In genomic region chr7:1418505-1419309, GRCh38 we compare ENCODE assay signal across 10 cellular contexts. TPM values are rescaled to one million over a fixed set of nuclear protein-coding genes. Genes with fewer than 3 reads are reported as not detected.
DNase-seq lines count a peak whose midpoint lies in the region; ATAC-seq and TF ChIP-seq lines count a peak whose summit lies in the region.
"Had no signal": no experiment of that assay in that cellular context is flagged by ENCODE, and none has a peak within 500 bp of the region (broad histone marks: within the 10 kb centered on the region; RNA-seq: fewer than 3 reads in every experiment).

No MANE protein-coding gene starts in this region.

- peak; percentile 35 for DNase-seq in DMS53 (lab: John Stamatoyannopoulos, UW)
- DNase-seq in DMS53 treated with DMSO at 0.1 percent for 48 hours (lab: John Stamatoyannopoulos, UW; ENCODE audit: unreplicated experiment): no peak
- DNase-seq in GM23338 (ENCODE audit: low spot score): peak; percentile 89
- peak; percentile 24 for DNase-seq in PC-3
- DNase-seq in fibroblast of mammary gland (ENCODE audit: low read depth): peak; percentile 51
- no peak for DNase-seq in activated naive CD4-positive, alpha-beta T cell treated with anti-CD3 and anti-CD28 coated beads, Interleukin-2, amount 50 U/mL, for 16 hours
- no peak for DNase-seq in heart left ventricle
- DNase-seq: 8988T had no signal

- H3K9me3 Mint-ChIP-seq in GM23338: no peaks in the 10 kb centered on the region; the same call in 2 of the 3 replicates

- no TSS peak for BruUV-seq in PC-3 (replicated peaks; lab: Mats Ljungman, UMichigan)

- peak; percentile 84 for ATAC-seq in GM23338
- peak; percentile 28; the same call in 1 of the 2 replicates for ATAC-seq in PC-3
- no peak for ATAC-seq in GM19395 (IDR thresholded peaks at IDR 0.05; ENCODE audit: unreplicated experiment)
- no peak for ATAC-seq in heart left ventricle

- POLR2A ChIA-PET in PC-3 (lab: Charles Lee; ENCODE audit: unreplicated experiment): no interaction called here

- TF ChIP-seq CTCF in GM23338 (conservative IDR thresholded peaks at IDR 0.05; ENCODE audit: low read depth in 2 of 2): no peak
- TF ChIP-seq CTCF in PC-3 (conservative IDR thresholded peaks at IDR 0.05; ENCODE audit: low read depth, low read length): no peak
- TF ChIP-seq CTCF in fibroblast of mammary gland (conservative IDR thresholded peaks at IDR 0.05; ENCODE audit: control insufficient read depth, insufficient read depth, low read depth, low read length): no peak
- TF ChIP-seq CTCF in heart left ventricle (IDR thresholded peaks at IDR 0.05): no peak

- H3K9ac ChIP-seq in PC-3 (ENCODE audit: low read length): no peak overlapping the region

- peaks cover 2% of the 10 kb centered on the region for H3K27me3 Mint-ChIP-seq in GM23338 (ENCODE audit: insufficient read depth, low read depth, poor library complexity)

- intact Hi-C loops in PC-3 (cut with micrococcal nuclease): no loop called here
- intact Hi-C loops in heart left ventricle (cut with DNase I): no loop called here

- H3K4me3 ChIP-seq in GM23338 (no peak overlapping the region), PC-3 (ENCODE audit: low read length) (no peak overlapping the region), fibroblast of mammary gland (ENCODE audit: control insufficient read depth, low read depth, low read length) (no peak overlapping the region), heart left ventricle (no peak overlapping the region)
- H3K4me3 ChIP-seq: lung had no signal

- H3K9me3 ChIP-seq in PC-3 (ENCODE audit: low read length): no peaks in the 10 kb centered on the region
- no peaks in the 10 kb centered on the region for H3K9me3 ChIP-seq in heart left ventricle

- H3K79me2 ChIP-seq in GM23338 (replicated peaks; ENCODE audit: insufficient read depth) (no peaks in the 10 kb centered on the region), PC-3 (ENCODE audit: low read length) (no peaks in the 10 kb centered on the region)

- H3K36me3 ChIP-seq in GM23338 (ENCODE audit: insufficient read depth) (no peaks in the 10 kb centered on the region), PC-3 (ENCODE audit: low read depth, low read length) (no peaks in the 10 kb centered on the region), heart left ventricle (no peaks in the 10 kb centered on the region)

- WGBS in heart left ventricle, 4 donors: 63 to 69% (median 66%) methylated on average over 17 to 21 of the region's 21 CpGs

- H2AFZ ChIP-seq in GM23338 (no peak overlapping the region), PC-3 (ENCODE audit: low read length) (no peak overlapping the region)

- H3K4me1 Mint-ChIP-seq in GM23338: peaks cover 15% of the 10 kb centered on the region

- H3K9me2 ChIP-seq in GM23338 (ENCODE audit: insufficient read depth) (no peaks in the 10 kb centered on the region), PC-3 (replicated peaks; ENCODE audit: low read length) (no peaks in the 10 kb centered on the region)

- H3K36me3 Mint-ChIP-seq in GM23338 (ENCODE audit: low read depth): no peaks in the 10 kb centered on the region

- TF ChIP-seq POLR2A in heart left ventricle (IDR thresholded peaks at IDR 0.05): no peak

- H3K27me3 ChIP-seq in GM23338 (ENCODE audit: insufficient read depth) (no peaks in the 10 kb centered on the region), PC-3 (ENCODE audit: low read length) (no peaks in the 10 kb centered on the region; the same call in 1 of the 2 replicates), heart left ventricle (peaks cover 0 to 46% (median 11%) of the 10 kb centered on the region in 9 donors)

- H3K27ac ChIP-seq in GM23338 (ENCODE audit: low read depth) (no peak overlapping the region), PC-3 (ENCODE audit: low read length) (no peak overlapping the region), heart left ventricle (no peak overlapping the region)

- H3K4me1 ChIP-seq in GM23338 (ENCODE audit: insufficient read depth) (no peaks in the 10 kb centered on the region; the same call in 1 of the 2 replicates), PC-3 (ENCODE audit: insufficient read depth, low read length) (no peaks in the 10 kb centered on the region; the same call in 1 of the 2 replicates), heart left ventricle (peaks cover 0 to 8% (median 0%) of the 10 kb centered on the region in 12 donors)

- no peaks in the 10 kb centered on the region for H4K20me1 ChIP-seq in GM23338 (replicated peaks; ENCODE audit: insufficient read depth)
- H4K20me1 ChIP-seq in PC-3 (ENCODE audit: low read length): no peaks in the 10 kb centered on the region

- H3K4me2 ChIP-seq in GM23338 (no peak overlapping the region), PC-3 (ENCODE audit: low read length) (no peak overlapping the region)

- H3K27ac Mint-ChIP-seq in GM23338: peak overlapping the region; percentile 77; the same call in 1 of the 2 replicates

- H3K4me3 Mint-ChIP-seq in GM23338: peak overlapping the region; percentile 16; the same call in 1 of the 3 replicates

- CTCF ChIA-PET in PC-3 (lab: Charles Lee): no interaction called here

- H3F3A ChIP-seq in GM23338 (replicated peaks; ENCODE audit: low read depth) (no peaks in the 10 kb centered on the region), PC-3 (ENCODE audit: low read length, unreplicated experiment) (no peaks in the 10 kb centered on the region)

TF ChIP-seq in GM23338, 12 proteins besides CTCF, POLR2A, EP300 and RAD21:
- TF ChIP-seq CREB1 (CRISPR knock-in tag; IDR thresholded peaks at IDR 0.05; ENCODE audit: low read depth) (peak; percentile 84), ZNF462 (CRISPR knock-in tag; IDR thresholded peaks at IDR 0.05) (no peak), EZH2phosphoT487 (IDR thresholded peaks at IDR 0.05; ENCODE audit: unreplicated experiment) (no peak)

RNA-seq across cellular contexts. Expression of gene MICALL2, which starts 40.6 kb away (rescaled TPM):
- total RNA-seq in GM23338 (2014; rRNA removed; shearing (Covaris generic)): 11.8 and 13.0 TPM in 2 replicates
- polyA plus RNA-seq in GM23338 (2016; fragmentation: Nextera tagmentation; extraction: Ambion mirVana) (6.3 and 7.0 TPM in 2 replicates), heart left ventricle (10 to 100 TPM; 10.9 to 12.6 TPM)
- total RNA-seq in PC-3 (2014; rRNA removed) (52.8 and 72.6 TPM in 2 replicates), heart left ventricle (10 to 100 TPM in 2 of 9 donors, 1 to 10 TPM in 7; 2.5 to 18.3 (median 7.3) TPM)

Comparison
In these comparisons a context has a peak if more than half of its experiments do, and no peak if none do; other contexts are left out.
1. DNase-seq: peak in DMS53 (single experiment), GM23338 (single experiment), PC-3 (single experiment) and fibroblast of mammary gland (single experiment); none in DMS53 treated with DMSO at 0.1 percent for 48 hours (single experiment), activated naive CD4-positive, alpha-beta T cell treated with anti-CD3 and anti-CD28 coated beads, Interleukin-2, amount 50 U/mL, for 16 hours (single experiment) and heart left ventricle (0 of 5).
2. ATAC-seq: peak in GM23338 (single experiment) and PC-3 (single experiment); none in GM19395 (single experiment) and heart left ventricle (0 of 4).